Comparison of ENCODE assay signal across 11 cellular contexts in genomic region chr11:72816404-72816990, GRCh38. TPM values are rescaled to one million over a fixed set of nuclear protein-coding genes. Genes with fewer than 3 reads are reported as not detected.
DNase-seq lines count a peak whose midpoint lies in the region; ATAC-seq, FAIRE-seq and TF ChIP-seq lines count a peak whose summit lies in the region.
"Had no signal": no experiment of that assay in that cellular context is flagged by ENCODE, and none has a peak within 500 bp of the region (broad histone marks: within the 10 kb centered on the region; RNA-seq: fewer than 3 reads in every experiment).

No MANE protein-coding gene starts in this region.

- peaks cover 6% of the 10 kb centered on the region for H3K4me1 ChIP-seq in NT2/D1 (ENCODE audit: insufficient read depth, insufficient read length)
- peaks cover 15% of the 10 kb centered on the region for H3K4me1 ChIP-seq in GM12878 (ENCODE audit: control insufficient read depth, insufficient read depth, low read length)
- peaks cover 27 to 85% (median 64%) of the 10 kb centered on the region in 6 donors for H3K4me1 ChIP-seq in spleen

- H3K4me3 ChIP-seq in NT2/D1 (ENCODE audit: insufficient read length, low read depth): no peak overlapping the region
- peak overlapping the region; percentile 89 for H3K4me3 ChIP-seq in GM12878
- H3K4me3 ChIP-seq in spleen: peak overlapping the region; percentile 72 to 99 (median 92)

- SMC1A ChIA-PET in GM12878 (lab: Charles Lee; ENCODE audit: uncharacterized antibody, unreplicated experiment): interaction anchor here (0.7 to 2.2 kb wide), 12 partner anchors 16 to 426 kb away, joined by 3 to 10 read pairs (median 4); partner anchors contain the start of gene STARD10

- BruUV-seq in GM12878 (replicated peaks; lab: Mats Ljungman, UMichigan): no TSS peak

- H3K27me3 ChIP-seq in NT2/D1 (ENCODE audit: insufficient read depth, insufficient read length): no peaks in the 10 kb centered on the region
- H3K27me3 ChIP-seq in GM12878 (replicated peaks in 1 of 2; ENCODE audit: control insufficient read depth in 2 of 2, insufficient read depth in 2 of 2, low read length in 1 of 2): no peaks in the 10 kb centered on the region
- H3K27me3 ChIP-seq in spleen (replicated peaks in 1 of 7): no peaks in the 10 kb centered on the region
- H3K27me3 ChIP-seq: esophagus squamous epithelium had no signal

- intact Hi-C loops in GM12878 (cut with micrococcal nuclease; ENCODE audit: unreplicated experiment): loop anchor here (10.0 kb wide), 1 partner anchor 232 kb away; no protein-coding TSS in a partner anchor
- intact Hi-C loops in spleen (cut with DNase I; ENCODE audit: low total_unique reads): no loop called here

- CTCF ChIA-PET in GM12878 (lab: Yijun Ruan, JAX): interaction anchor here (0.7 to 8.3 kb wide), 9 partner anchors 11 to 473 kb away, joined by 3 to 154 read pairs (median 3); partner anchors contain the start of gene STARD10

- H2AFZ ChIP-seq in GM12878 (ENCODE audit: control insufficient read depth, low read depth, low read length): no peak overlapping the region

- TF ChIP-seq EP300 in GM12878 (IDR thresholded peaks at IDR 0.05; ENCODE audit: borderline replicate concordance in 1 of 2, control insufficient read depth in 1 of 2, low read depth in 2 of 2, low read length in 2 of 2): no peak

- H3K36me3 ChIP-seq in NT2/D1 (ENCODE audit: insufficient read depth, insufficient read length, low read length) (peaks cover 20% of the 10 kb centered on the region), GM12878 (ENCODE audit: control insufficient read depth in 2 of 2, insufficient read depth in 2 of 2, low read length in 1 of 2) (peaks cover 7 to 12% of the 10 kb centered on the region in 2 experiments; a peak in 3 of 4 replicates), spleen (peaks cover 0 to 53% (median 44%) of the 10 kb centered on the region in 6 donors)

- ATAC-seq in GM12878 (no peak), HG02798 (IDR thresholded peaks at IDR 0.05; ENCODE audit: poor library complexity, unreplicated experiment) (no peak), HG02623 (IDR thresholded peaks at IDR 0.05; ENCODE audit: unreplicated experiment) (no peak)

- peak; percentile 59 for DNase-seq in SKM-1 treated with dmso at 0.1 percent for 144 hours (lab: John Stamatoyannopoulos, UW; ENCODE audit: unreplicated experiment)
- DNase-seq in SKM-1 (lab: John Stamatoyannopoulos, UW; ENCODE audit: unreplicated experiment): no peak
- no peak for DNase-seq in NT2/D1 (ENCODE audit: low read depth, low spot score)
- no peak for DNase-seq in GM12878 (ENCODE audit: low read depth, low spot score)
- DNase-seq in spleen: peak; percentile 83
- DNase-seq in DMS53 treated with DMSO at 0.1 percent for 48 hours (lab: John Stamatoyannopoulos, UW; ENCODE audit: unreplicated experiment): no peak
- DNase-seq: NCI-H69 had no signal

- no peak for FAIRE-seq in GM12878 (lab: Jason Lieb, UNC)
- FAIRE-seq: A204.1 had no signal

- H3K4me2 ChIP-seq in GM12878 (ENCODE audit: control insufficient read depth, insufficient read depth): peak overlapping the region; percentile 94

- no peaks in the 10 kb centered on the region for H3K9me3 ChIP-seq in NT2/D1 (ENCODE audit: insufficient read depth, low read length)
- no peaks in the 10 kb centered on the region for H3K9me3 ChIP-seq in GM12878 (replicated peaks; ENCODE audit: control insufficient read depth, insufficient read depth, low read length)
- no peaks in the 10 kb centered on the region for H3K9me3 ChIP-seq in spleen
- H3K9me3 ChIP-seq: esophagus squamous epithelium had no signal

- H3K9ac ChIP-seq in NT2/D1 (ENCODE audit: insufficient read length, low read depth): peak overlapping the region; percentile 64
- peak overlapping the region; percentile 88 for H3K9ac ChIP-seq in GM12878 (ENCODE audit: control insufficient read depth, insufficient read depth, low read length)

- TF ChIP-seq RAD21 in GM12878 (IDR thresholded peaks at IDR 0.05; ENCODE audit: insufficient read depth, low read depth, low read length): no peak

- RAD21 ChIA-PET in GM12878 (lab: Charles Lee; ENCODE audit: unreplicated experiment): interaction anchor here (1.0 to 2.1 kb wide), 12 partner anchors 8 to 472 kb away, joined by 3 to 32 read pairs (median 4); partner anchors contain the start of gene STARD10

- H3K27ac ChIP-seq in GM12878 (ENCODE audit: control insufficient read depth, insufficient read depth) (peak overlapping the region; percentile 98), spleen (peak overlapping the region; percentile 98 to 99 (median 98))

- in situ Hi-C loops in GM12878 (cut with MboI): no loop called here

- peaks cover 49% of the 10 kb centered on the region for H3K79me2 ChIP-seq in GM12878 (ENCODE audit: control insufficient read depth, insufficient read depth, low read length)

- no peak for TF ChIP-seq POLR2A in GM12878 (IDR thresholded peaks at IDR 0.05; ENCODE audit: low read depth, low read length)
- TF ChIP-seq POLR2A in spleen (IDR thresholded peaks at IDR 0.05): no peak

- WGBS in GM12878 (ENCODE audit: insufficient coverage, insufficient replicate concordance, low lambda C conversion rate, missing lambda C conversion rate): 74% methylated on average over 7 of the region's 7 CpGs
- 38 to 52% (median 45%) methylated on average over 6 to 7 of the region's 7 CpGs for WGBS in spleen, 5 donors

- TF ChIP-seq CTCF in GM12878 (IDR thresholded peaks at IDR 0.05 in 2 of 3, conservative IDR thresholded peaks at IDR 0.05 in 1 of 3; ENCODE audit: control insufficient read depth in 2 of 3, extremely low read depth in 1 of 3, insufficient read depth in 1 of 3, low read depth in 3 of 3, low read length in 3 of 3): no peak
- TF ChIP-seq CTCF in spleen (IDR thresholded peaks at IDR 0.05 in 8 of 11, conservative IDR thresholded peaks at IDR 0.05 in 3 of 11): no peak

- POLR2A ChIA-PET in GM12878 (lab: Charles Lee): interaction anchor here (0.8 to 5.4 kb wide), 12 partner anchors 11 to 426 kb away, joined by 3 to 46 read pairs (median 3); partner anchors contain the start of gene STARD10

- H4K20me1 ChIP-seq in GM12878 (ENCODE audit: control insufficient read depth, insufficient read depth): no peaks in the 10 kb centered on the region

TF ChIP-seq in GM12878, 131 proteins besides CTCF, POLR2A, EP300 and RAD21:
- TF ChIP-seq STAT1 (conservative IDR thresholded peaks at IDR 0.05): no peak
- no peak for TF ChIP-seq SMC3 (IDR thresholded peaks at IDR 0.05; ENCODE audit: borderline replicate concordance, low read length)
- TF ChIP-seq CHD2 (IDR thresholded peaks at IDR 0.05; ENCODE audit: borderline replicate concordance, low read depth, low read length): no peak
- TF ChIP-seq SUPT20H (IDR thresholded peaks at IDR 0.05; ENCODE audit: borderline replicate concordance, control insufficient read depth, low read depth, low read length): no peak
- TF ChIP-seq NBN (IDR thresholded peaks at IDR 0.05): no peak

RNA-seq across cellular contexts. Expression of gene ATG16L2, which starts 2.3 kb away (rescaled TPM):
- 378 and 421 TPM in 2 replicates for total RNA-seq in GM12878 (2013; cell fraction: nucleolus; rRNA removed)
- total RNA-seq in GM12878 (2014; rRNA removed) (28.2 and 34.1 TPM in 2 replicates), GM12878 (2014; rRNA removed; fragmentation: Illumina TruSeq; extraction: Trizol) (21.5 and 24.5 TPM in 2 replicates), GM12878 (2021) (39.8 and 46.4 TPM in 2 replicates), spleen (100 to 1,000 TPM; 212 to 368 (median 234) TPM)
- 25.1 TPM for polyA plus RNA-seq in GM12878 (2011; ENCODE audit: low read depth)
- polyA plus RNA-seq in GM12878 (2011; rRNA removed) (49.5 and 67.7 TPM in 2 replicates), GM12878 (2014; fragmentation: Illumina TruSeq; extraction: Trizol) (35.6 and 39.8 TPM in 2 replicates), GM12878 (2014; fragmentation: Nextera tagmentation; extraction: Ambion mirVana) (1 to 10 TPM; 1.9 to 5.3 TPM), GM12878 (2014; rRNA removed) (65.4 and 67.6 TPM in 2 replicates), GM12878 (2016; fragmentation: Nextera tagmentation; extraction: Ambion mirVana) (10 to 100 TPM; 25.9 to 32.6 TPM), spleen (100 to 1,000 TPM in 2 of 3 donors, 10 to 100 TPM in 1; 96.9 to 343 (median 341) TPM)
- polyA plus RNA-seq in GM12878 (2011; cell fraction: cytosol; rRNA removed): 48.3 and 70.9 TPM in 2 replicates
- polyA plus RNA-seq in GM12878 (2011; cell fraction: nucleus; rRNA removed): 785 and 840 TPM in 2 replicates
- polyA plus RNA-seq in GM12878 (2012): 49.9 and 64.4 TPM in 2 replicates
- 43.8 and 50.3 TPM in 2 replicates for polyA minus RNA-seq in GM12878 (2011; rRNA and poly(A)+ RNA removed)
- 14.1 and 20.2 TPM in 2 replicates for polyA minus RNA-seq in GM12878 (2011; cell fraction: cytosol; rRNA and poly(A)+ RNA removed)
- 92.6 and 143 TPM in 2 replicates for polyA minus RNA-seq in GM12878 (2011; cell fraction: nucleus; rRNA and poly(A)+ RNA removed)

RNA-seq across cellular contexts. Expression of gene STARD10, which starts 22.6 kb away (rescaled TPM):
- 13.8 and 14.9 TPM in 2 replicates for total RNA-seq in GM12878 (2013; cell fraction: nucleolus; rRNA removed)
- total RNA-seq in GM12878 (2014; rRNA removed) (29.0 and 29.3 TPM in 2 replicates), GM12878 (2014; rRNA removed; fragmentation: Illumina TruSeq; extraction: Trizol) (21.7 and 22.2 TPM in 2 replicates), GM12878 (2021) (24.0 and 29.8 TPM in 2 replicates), spleen (10 to 100 TPM; 19.7 to 35.1 (median 27.9) TPM)
- polyA plus RNA-seq in GM12878 (2011; ENCODE audit: low read depth): 5.4 TPM
- polyA plus RNA-seq in GM12878 (2011; rRNA removed) (28.0 and 43.2 TPM in 2 replicates), GM12878 (2014; fragmentation: Illumina TruSeq; extraction: Trizol) (23.7 and 24.4 TPM in 2 replicates), GM12878 (2014; fragmentation: Nextera tagmentation; extraction: Ambion mirVana) (under 1 TPM; 0.15 to 0.21 TPM), GM12878 (2014; rRNA removed) (27.8 and 36.3 TPM in 2 replicates), GM12878 (2016; fragmentation: Nextera tagmentation; extraction: Ambion mirVana) (10 to 100 TPM; 10.3 to 11.4 TPM), spleen (10 to 100 TPM; 23.7 to 46.7 (median 31.9) TPM)
- polyA plus RNA-seq in GM12878 (2011; cell fraction: cytosol; rRNA removed): 50.3 and 60.8 TPM in 2 replicates
- 34.3 and 35.5 TPM in 2 replicates for polyA plus RNA-seq in GM12878 (2011; cell fraction: nucleus; rRNA removed)
- polyA plus RNA-seq in GM12878 (2012): 18.6 and 21.8 TPM in 2 replicates
- 39.7 and 55.9 TPM in 2 replicates for polyA minus RNA-seq in GM12878 (2011; rRNA and poly(A)+ RNA removed)
- 10.6 and 11.8 TPM in 2 replicates for polyA minus RNA-seq in GM12878 (2011; cell fraction: cytosol; rRNA and poly(A)+ RNA removed)
- polyA minus RNA-seq in GM12878 (2011; cell fraction: nucleus; rRNA and poly(A)+ RNA removed): 11.7 and 14.1 TPM in 2 replicates

Comparison
In these comparisons a context has a peak if more than half of its experiments do, and no peak if none do; other contexts are left out.
1. DNase-seq: peak in SKM-1 treated with dmso at 0.1 percent for 144 hours (single experiment) and spleen (single experiment); none in SKM-1 (single experiment), NT2/D1 (single experiment), GM12878 (single experiment) and DMS53 treated with DMSO at 0.1 percent for 48 hours (single experiment).